Comparison of ENCODE assay signal across 18 cellular contexts in the genomic region with DNA sequence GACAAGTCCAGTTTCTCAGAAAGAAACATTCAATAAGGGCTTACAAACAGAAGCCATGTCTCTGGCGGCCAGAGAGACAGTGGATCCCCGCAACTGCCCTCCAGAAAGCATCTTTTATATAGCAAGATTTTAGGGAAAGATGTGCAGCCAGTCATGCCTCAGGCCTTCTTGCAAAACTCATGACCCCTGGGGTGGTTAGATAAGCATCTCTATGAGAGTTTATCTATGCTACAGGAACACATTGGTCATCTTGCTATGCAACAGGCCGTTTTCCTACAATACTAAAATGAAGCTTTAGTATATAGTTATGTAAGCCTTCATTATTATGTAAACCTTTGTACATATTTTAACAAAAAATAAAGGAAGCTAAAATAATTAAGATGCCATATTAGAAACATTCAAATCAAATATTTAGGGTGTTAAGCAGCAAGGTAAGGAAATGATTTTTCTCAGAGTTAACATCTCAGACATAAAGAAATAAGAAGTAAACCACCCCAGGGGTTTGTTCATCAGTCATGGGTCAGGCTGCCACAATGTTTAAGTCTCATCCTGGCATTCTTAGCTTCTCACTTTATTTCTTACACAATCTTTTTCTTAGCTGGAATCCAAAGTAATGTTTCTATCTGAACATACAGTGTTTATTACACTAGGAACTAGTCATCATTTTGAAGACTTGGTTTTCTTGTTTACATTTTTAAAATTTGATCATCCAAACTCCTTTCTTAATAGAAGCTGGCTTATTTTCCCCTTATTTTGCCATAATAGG. TPM values are rescaled to one million over a fixed set of nuclear protein-coding genes. Genes with fewer than 3 reads are reported as not detected.
A peak's percentile ranks its signal among the peaks of the same experiment; 100 is the strongest.
DNase-seq lines count a peak whose midpoint lies in the region; ATAC-seq and TF ChIP-seq lines count a peak whose summit lies in the region.
"Had no signal": no experiment of that assay in that cellular context is flagged by ENCODE, and none has a peak within 500 bp of the region (broad histone marks: within the 10 kb centered on the region; RNA-seq: fewer than 3 reads in every experiment).

No MANE protein-coding gene starts in this region.

- H3K9me3 Mint-ChIP-seq in WTC11: no peaks in the 10 kb centered on the region
- H3K9me3 Mint-ChIP-seq: activated CD4-positive, alpha-beta memory T cell treated with anti-CD3 and anti-CD28 coated beads for 36 hours; naive B cell had no signal

- no peaks in the 10 kb centered on the region for H3K36me3 ChIP-seq in GM23248 (ENCODE audit: low read depth)
- H3K36me3 ChIP-seq: left ventricle myocardium inferior, prostate gland had no signal

- peak overlapping the region; percentile 30; the same call in 1 of the 2 replicates for H3K9ac ChIP-seq in GM23248

- H3K4me3 ChIP-seq in AG04450 (ENCODE audit: low read depth, low read length) (no peak overlapping the region), GM23248 (no peak overlapping the region), fibroblast of the aortic adventitia (ENCODE audit: low read depth, low read length) (no peak overlapping the region)
- H3K4me3 ChIP-seq: body of pancreas, left ventricle myocardium inferior, prostate gland had no signal

- TF ChIP-seq CTCF in AG04450 (IDR thresholded peaks at IDR 0.05; ENCODE audit: low read depth, low read length) (no peak), WTC11 (IDR thresholded peaks at IDR 0.05) (no peak), fibroblast of the aortic adventitia (IDR thresholded peaks at IDR 0.05; ENCODE audit: insufficient read depth, low read length) (no peak)

- H3K27me3 Mint-ChIP-seq in WTC11 (ENCODE audit: low read depth): no peaks in the 10 kb centered on the region
- H3K27me3 Mint-ChIP-seq: naive B cell had no signal

- DNase-seq in AG04450 (ENCODE audit: low read depth, low spot score) (peak; percentile 43), GM23248 (peak; percentile 78), WTC11 (ENCODE audit: low spot score) (no peak), fibroblast of the aortic adventitia (ENCODE audit: low read depth) (peak; percentile 37), SHP77 (lab: John Stamatoyannopoulos, UW) (no peak), COR-L47 (lab: John Stamatoyannopoulos, UW) (no peak), NCI-H146 treated with DMSO at 0.1 percent for 48 hours (lab: John Stamatoyannopoulos, UW; ENCODE audit: unreplicated experiment) (no peak), HT-29 (ENCODE audit: low spot score) (no peak)
- DNase-seq: body of pancreas; Karpas-422; left ventricle myocardium inferior; naive B cell; NCI-H2029; PC-3; stimulated activated naive CD8-positive, alpha-beta T cell treated with anti-CD3 and anti-CD28 coated beads, Interleukin-15, Interleukin-2, amounts not matched to agents 100 U/mL and 50 U/mL, for 24 hours had no signal

- H4K20me1 ChIP-seq in GM23248 (ENCODE audit: insufficient read depth): no peaks in the 10 kb centered on the region

- H3K27me3 ChIP-seq in AG04450 (ENCODE audit: control insufficient read depth, insufficient read depth, low read length): no peaks in the 10 kb centered on the region
- no peaks in the 10 kb centered on the region for H3K27me3 ChIP-seq in GM23248 (replicated peaks; ENCODE audit: insufficient read depth)
- H3K27me3 ChIP-seq: body of pancreas had no signal

- no peak for ATAC-seq in WTC11
- ATAC-seq: body of pancreas, PC-3 had no signal

- CTCF ChIA-PET in AG04450 (lab: Charles Lee) (interaction anchor here (0.8 to 1.9 kb wide), 9 partner anchors 13 to 316 kb away, joined by 3 to 7 read pairs (median 3); no protein-coding TSS in a partner anchor), WTC11 (lab: Charles Lee) (interaction anchor here (1.0 to 3.0 kb wide), 3 partner anchors 9 to 99 kb away, joined by 3 to 12 read pairs (median 3); no protein-coding TSS in a partner anchor)

- 65 to 69% methylated on average over 3 of the region's 3 CpGs for WGBS in GM23248 (ENCODE audit: low coverage in 1 of 2, low lambda C conversion rate in 2 of 2, missing lambda C conversion rate in 2 of 2), 2 experiments

- no peak overlapping the region for H3K4me3 Mint-ChIP-seq in WTC11
- H3K4me3 Mint-ChIP-seq: activated CD4-positive, alpha-beta memory T cell treated with anti-CD3 and anti-CD28 coated beads for 36 hours had no signal

- peak overlapping the region; percentile 38 for H3K4me2 ChIP-seq in GM23248 (ENCODE audit: unreplicated experiment)

- no peaks in the 10 kb centered on the region for H3K9me3 ChIP-seq in AG04450 (ENCODE audit: control insufficient read depth, insufficient read depth, low read length)
- no peaks in the 10 kb centered on the region for H3K9me3 ChIP-seq in GM23248 (ENCODE audit: low read depth)
- H3K9me3 ChIP-seq: body of pancreas, left ventricle myocardium inferior, prostate gland had no signal

- POLR2A ChIA-PET in AG04450 (lab: Yijun Ruan, JAX) (interaction anchor here (0.6 to 1.4 kb wide), 6 partner anchors 29 to 217 kb away, joined by 3 to 4 read pairs (median 3); no protein-coding TSS in a partner anchor), WTC11 (lab: Charles Lee) (interaction anchor here (0.6 kb wide), 1 partner anchor 139 kb away, joined by 3 read pairs; no protein-coding TSS in a partner anchor)

- H2AFZ ChIP-seq in GM23248: no peak overlapping the region

- H3K27ac ChIP-seq in AG04450 (ENCODE audit: low read depth, low read length) (no peak overlapping the region), GM23248 (peak overlapping the region; percentile 58)
- H3K27ac ChIP-seq: HL-60, left ventricle myocardium inferior, prostate gland had no signal

- peak overlapping the region; percentile 83; the same call in 1 of the 2 replicates for H3K27ac Mint-ChIP-seq in WTC11
- H3K27ac Mint-ChIP-seq: naive B cell had no signal

- H3K79me2 ChIP-seq in GM23248 (ENCODE audit: insufficient read depth): peaks cover 9% of the 10 kb centered on the region

- H3K4me1 ChIP-seq in GM23248 (ENCODE audit: insufficient read depth): peaks cover 54% of the 10 kb centered on the region

- H3K9me2 ChIP-seq in GM23248 (ENCODE audit: insufficient read depth): no peaks in the 10 kb centered on the region

- H3K4me1 Mint-ChIP-seq in WTC11: peaks cover 63% of the 10 kb centered on the region

- in situ Hi-C loops in GM23248 (cut with MboI): no loop called here

- no peaks in the 10 kb centered on the region for H3K36me3 Mint-ChIP-seq in WTC11
- H3K36me3 Mint-ChIP-seq: activated CD4-positive, alpha-beta memory T cell treated with anti-CD3 and anti-CD28 coated beads for 36 hours; naive B cell had no signal

- peaks cover 63% of the 10 kb centered on the region for H3F3A ChIP-seq in GM23248 (ENCODE audit: insufficient read depth)

TF ChIP-seq in WTC11, 78 proteins besides CTCF, POLR2A, EP300 and RAD21 (continues in another document):
- TF ChIP-seq, protein P1, sequence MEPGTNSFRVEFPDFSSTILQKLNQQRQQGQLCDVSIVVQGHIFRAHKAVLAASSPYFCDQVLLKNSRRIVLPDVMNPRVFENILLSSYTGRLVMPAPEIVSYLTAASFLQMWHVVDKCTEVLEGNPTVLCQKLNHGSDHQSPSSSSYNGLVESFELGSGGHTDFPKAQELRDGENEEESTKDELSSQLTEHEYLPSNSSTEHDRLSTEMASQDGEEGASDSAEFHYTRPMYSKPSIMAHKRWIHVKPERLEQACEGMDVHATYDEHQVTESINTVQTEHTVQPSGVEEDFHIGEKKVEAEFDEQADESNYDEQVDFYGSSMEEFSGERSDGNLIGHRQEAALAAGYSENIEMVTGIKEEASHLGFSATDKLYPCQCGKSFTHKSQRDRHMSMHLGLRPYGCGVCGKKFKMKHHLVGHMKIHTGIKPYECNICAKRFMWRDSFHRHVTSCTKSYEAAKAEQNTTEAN (CRISPR knock-in tag; IDR thresholded peaks at IDR 0.05): no peak
- TF ChIP-seq, protein P2, sequence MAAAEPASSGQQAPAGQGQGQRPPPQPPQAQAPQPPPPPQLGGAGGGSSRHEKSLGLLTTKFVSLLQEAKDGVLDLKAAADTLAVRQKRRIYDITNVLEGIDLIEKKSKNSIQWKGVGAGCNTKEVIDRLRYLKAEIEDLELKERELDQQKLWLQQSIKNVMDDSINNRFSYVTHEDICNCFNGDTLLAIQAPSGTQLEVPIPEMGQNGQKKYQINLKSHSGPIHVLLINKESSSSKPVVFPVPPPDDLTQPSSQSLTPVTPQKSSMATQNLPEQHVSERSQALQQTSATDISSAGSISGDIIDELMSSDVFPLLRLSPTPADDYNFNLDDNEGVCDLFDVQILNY (CRISPR knock-in tag; IDR thresholded peaks at IDR 0.05): no peak
- TF ChIP-seq TEAD4 (CRISPR knock-in tag; IDR thresholded peaks at IDR 0.05) (no peak), ZNF138 (CRISPR knock-in tag; conservative IDR thresholded peaks at IDR 0.05) (no peak), SMAD4 (CRISPR knock-in tag; IDR thresholded peaks at IDR 0.05) (no peak), ETV6 (CRISPR knock-in tag; IDR thresholded peaks at IDR 0.05) (no peak), RORB (CRISPR knock-in tag; IDR thresholded peaks at IDR 0.05) (no peak), MXD4 (CRISPR knock-in tag; IDR thresholded peaks at IDR 0.05; ENCODE audit: borderline replicate concordance) (no peak)
- TF ChIP-seq, protein P3, sequence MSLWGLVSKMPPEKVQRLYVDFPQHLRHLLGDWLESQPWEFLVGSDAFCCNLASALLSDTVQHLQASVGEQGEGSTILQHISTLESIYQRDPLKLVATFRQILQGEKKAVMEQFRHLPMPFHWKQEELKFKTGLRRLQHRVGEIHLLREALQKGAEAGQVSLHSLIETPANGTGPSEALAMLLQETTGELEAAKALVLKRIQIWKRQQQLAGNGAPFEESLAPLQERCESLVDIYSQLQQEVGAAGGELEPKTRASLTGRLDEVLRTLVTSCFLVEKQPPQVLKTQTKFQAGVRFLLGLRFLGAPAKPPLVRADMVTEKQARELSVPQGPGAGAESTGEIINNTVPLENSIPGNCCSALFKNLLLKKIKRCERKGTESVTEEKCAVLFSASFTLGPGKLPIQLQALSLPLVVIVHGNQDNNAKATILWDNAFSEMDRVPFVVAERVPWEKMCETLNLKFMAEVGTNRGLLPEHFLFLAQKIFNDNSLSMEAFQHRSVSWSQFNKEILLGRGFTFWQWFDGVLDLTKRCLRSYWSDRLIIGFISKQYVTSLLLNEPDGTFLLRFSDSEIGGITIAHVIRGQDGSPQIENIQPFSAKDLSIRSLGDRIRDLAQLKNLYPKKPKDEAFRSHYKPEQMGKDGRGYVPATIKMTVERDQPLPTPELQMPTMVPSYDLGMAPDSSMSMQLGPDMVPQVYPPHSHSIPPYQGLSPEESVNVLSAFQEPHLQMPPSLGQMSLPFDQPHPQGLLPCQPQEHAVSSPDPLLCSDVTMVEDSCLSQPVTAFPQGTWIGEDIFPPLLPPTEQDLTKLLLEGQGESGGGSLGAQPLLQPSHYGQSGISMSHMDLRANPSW (CRISPR knock-in tag; conservative IDR thresholded peaks at IDR 0.05; ENCODE audit: low read depth): no peak

RNA-seq across cellular contexts. Expression of a gene that starts 6.3 kb away (rescaled TPM):
- polyA plus RNA-seq in AG04450 (2011; rRNA removed) (0.43 and 0.45 TPM in 2 replicates), GM23248 (2016; fragmentation: Nextera tagmentation; extraction: Ambion mirVana) (2.4 and 2.8 TPM in 2 replicates)
- polyA minus RNA-seq in AG04450 (2011; rRNA and poly(A)+ RNA removed): 0.23 and 0.26 TPM in 2 replicates
- total RNA-seq in GM23248 (2014; rRNA removed; shearing (Covaris generic)): 1.6 and 2.4 TPM in 2 replicates
- total RNA-seq in WTC11 (2021) (0.55 to 0.61 TPM (median 0.60 TPM) in 3 replicates), fibroblast of the aortic adventitia (ENCODE audit: low replicate concordance) (1.4 and 4.2 TPM in 2 replicates)
- 0.48 and 2.1 TPM in 2 replicates for total RNA-seq in HT-29 (2014; rRNA removed; shearing (Covaris generic))

Comparison
In these comparisons a context has a peak if more than half of its experiments do, and no peak if none do; other contexts are left out.
1. DNase-seq: peak in AG04450 (single experiment), GM23248 (single experiment) and fibroblast of the aortic adventitia (single experiment); none in WTC11 (single experiment), SHP77 (0 of 2), COR-L47 (single experiment), NCI-H146 treated with DMSO at 0.1 percent for 48 hours (single experiment) and HT-29 (single experiment).